In genomic region chr7:151857412-151857811, GRCh38 we compare ENCODE assay signal across 17 cellular contexts.
"Had no signal": no experiment of that assay in that cellular context is flagged by ENCODE, and none has a peak within 500 bp of the region (broad histone marks: within the 10 kb centered on the region; RNA-seq: fewer than 3 reads in every experiment).

No MANE protein-coding gene starts in this region.

- DNase-seq: activated B cell treated with CpG ODN at 0.5 μM for 24 hours; activated CD4-positive, alpha-beta T cell treated with anti-CD3 and anti-CD28 coated beads, Interleukin-2, amount 10 ng/mL, durations not matched to agents 7 days and 5 days; activated CD8-positive, alpha-beta memory T cell treated with anti-CD3 and anti-CD28 coated beads, Interleukin-2, amount 50 U/mL, for 48 hours; activated naive CD8-positive, alpha-beta T cell treated with anti-CD3 and anti-CD28 coated beads, Interleukin-2, amount 10 ng/mL, durations not matched to agents 7 days and 5 days; endodermal cell; natural killer cell; stimulated activated CD4-positive, alpha-beta T cell treated with anti-CD3 and anti-CD28 coated beads, Interleukin-4, amount 100 ng/mL, for 4 hours; stimulated activated CD8-positive, alpha-beta memory T cell treated with anti-CD3 and anti-CD28 coated beads, Interleukin-4, amount 100 ng/mL, for 48 hours; stimulated activated naive CD4-positive, alpha-beta T cell treated with Interleukin-2 at 50 U/mL for 16 hours; substantia nigra; T-helper 2 cell; transverse colon had no signal

- H3K9me3 Mint-ChIP-seq: activated B cell treated with CpG ODN at 0.5 μM for 24 hours; activated CD4-positive, alpha-beta T cell treated with anti-CD3 and anti-CD28 coated beads, Interleukin-2, amount 10 ng/mL, durations not matched to agents 7 days and 5 days; activated naive CD8-positive, alpha-beta T cell treated with anti-CD3 and anti-CD28 coated beads, Interleukin-2, amount 10 ng/mL, durations not matched to agents 7 days and 5 days; endodermal cell; natural killer cell had no signal

- H3K4me1 ChIP-seq: breast epithelium had no signal

- H3K36me3 Mint-ChIP-seq: activated naive CD8-positive, alpha-beta T cell treated with anti-CD3 and anti-CD28 coated beads, Interleukin-2, amount 10 ng/mL, durations not matched to agents 7 days and 5 days; natural killer cell had no signal

- H3K4me3 Mint-ChIP-seq: activated B cell treated with CpG ODN at 0.5 μM for 24 hours; activated CD4-positive, alpha-beta T cell treated with anti-CD3 and anti-CD28 coated beads, Interleukin-2, amount 10 ng/mL, durations not matched to agents 7 days and 5 days; activated naive CD8-positive, alpha-beta T cell treated with anti-CD3 and anti-CD28 coated beads, Interleukin-2, amount 10 ng/mL, durations not matched to agents 7 days and 5 days; endodermal cell; natural killer cell had no signal

- H3K4me1 Mint-ChIP-seq: activated CD4-positive, alpha-beta T cell treated with anti-CD3 and anti-CD28 coated beads, Interleukin-2, amount 10 ng/mL, durations not matched to agents 7 days and 5 days had no signal

- H3K9me3 ChIP-seq: breast epithelium, neutrophil, transverse colon had no signal

- H3K4me3 ChIP-seq: breast epithelium, skin epidermis, transverse colon had no signal

- H3K36me3 ChIP-seq: breast epithelium, neutrophil, transverse colon had no signal

- H3K27me3 ChIP-seq: breast epithelium, neutrophil, transverse colon had no signal

- H3K27ac ChIP-seq: breast epithelium, neutrophil, skin epidermis, transverse colon had no signal

- H3K27me3 Mint-ChIP-seq: activated B cell treated with CpG ODN at 0.5 μM for 24 hours; activated CD4-positive, alpha-beta T cell treated with anti-CD3 and anti-CD28 coated beads, Interleukin-2, amount 10 ng/mL, durations not matched to agents 7 days and 5 days; activated naive CD8-positive, alpha-beta T cell treated with anti-CD3 and anti-CD28 coated beads, Interleukin-2, amount 10 ng/mL, durations not matched to agents 7 days and 5 days had no signal

- H3K27ac Mint-ChIP-seq: activated CD4-positive, alpha-beta T cell treated with anti-CD3 and anti-CD28 coated beads, Interleukin-2, amount 10 ng/mL, durations not matched to agents 7 days and 5 days; activated naive CD8-positive, alpha-beta T cell treated with anti-CD3 and anti-CD28 coated beads, Interleukin-2, amount 10 ng/mL, durations not matched to agents 7 days and 5 days; endodermal cell; natural killer cell; progenitor cell of endocrine pancreas had no signal

- ATAC-seq: natural killer cell, right cardiac atrium had no signal
